ENCODE assay signal across 1 cellular context in genomic region chr16:57810197-57811024, GRCh38.
TF ChIP-seq lines count a peak whose summit lies in the region.

No MANE protein-coding gene starts in this region.

TF ChIP-seq in HEK293, 187 proteins besides CTCF, POLR2A, EP300 and RAD21 (continued from another document):
- TF ChIP-seq PRDM4 (tag by site-specific recombination; IDR thresholded peaks at IDR 0.05) (no peak), ZNF548 (tag by site-specific recombination; IDR thresholded peaks at IDR 0.05) (no peak), TRIM28 (IDR thresholded peaks at IDR 0.05; ENCODE audit: borderline replicate concordance, low read length) (no peak), ZBTB44 (tag by site-specific recombination; IDR thresholded peaks at IDR 0.05) (no peak), PBX3 (CRISPR knock-in tag; IDR thresholded peaks at IDR 0.05) (no peak), PRDM10 (tag by site-specific recombination; IDR thresholded peaks at IDR 0.05) (peak; percentile 20; the same call in 1 of the 2 replicates), SP3 (tag by site-specific recombination; IDR thresholded peaks at IDR 0.05) (peak; percentile 59), ZNF558 (tag by site-specific recombination; IDR thresholded peaks at IDR 0.05) (no peak), ZNF16 (tag by site-specific recombination; IDR thresholded peaks at IDR 0.05; ENCODE audit: low read depth) (no peak), ZNF677 (tag by site-specific recombination; IDR thresholded peaks at IDR 0.05) (no peak), ZNF561 (tag by site-specific recombination; IDR thresholded peaks at IDR 0.05; ENCODE audit: borderline replicate concordance) (no peak), ZNF10 (tag by site-specific recombination; IDR thresholded peaks at IDR 0.05) (peak; percentile 39; the same call in 1 of the 2 replicates), ZBTB8A (tag by site-specific recombination; IDR thresholded peaks at IDR 0.05) (no peak), ZNF544 (tag by site-specific recombination; IDR thresholded peaks at IDR 0.05) (no peak), ZNF701 (tag by site-specific recombination; IDR thresholded peaks at IDR 0.05) (no peak), ZNF37A (tag by site-specific recombination; IDR thresholded peaks at IDR 0.05) (no peak), ZFP41 (tag by site-specific recombination; IDR thresholded peaks at IDR 0.05; ENCODE audit: borderline replicate concordance) (no peak), ZNF645 (tag by site-specific recombination; IDR thresholded peaks at IDR 0.05) (no peak), ZNF433 (tag by site-specific recombination; IDR thresholded peaks at IDR 0.05; ENCODE audit: low read depth) (no peak), ZBTB1 (tag by site-specific recombination; IDR thresholded peaks at IDR 0.05) (no peak), ZNF76 (tag by site-specific recombination; IDR thresholded peaks at IDR 0.05; ENCODE audit: borderline replicate concordance, low read depth) (no peak)
